In the genomic region with DNA sequence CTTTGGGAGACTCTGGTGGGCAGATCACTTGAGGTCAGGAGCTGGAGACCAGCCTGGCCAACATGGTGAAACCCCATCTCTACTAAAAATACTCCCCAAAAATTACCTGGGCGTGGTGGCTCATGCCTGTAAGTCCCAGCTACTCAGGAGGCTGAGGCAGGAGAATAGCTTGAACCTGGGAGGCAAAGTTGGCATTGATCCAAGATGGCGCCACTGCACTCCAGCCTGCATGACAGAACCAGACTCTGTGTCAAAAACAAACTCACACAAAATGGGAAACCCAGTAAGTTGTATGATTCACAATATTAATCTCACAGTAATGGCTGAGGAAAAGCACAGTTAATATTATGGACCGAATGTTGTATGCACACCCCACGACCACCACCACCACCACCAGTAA, we compare ENCODE assay signal across 25 cellular contexts. TPM values are rescaled to one million over a fixed set of nuclear protein-coding genes. Genes with fewer than 3 reads are reported as not detected.
DNase-seq lines count a peak whose midpoint lies in the region; ATAC-seq and TF ChIP-seq lines count a peak whose summit lies in the region.
"Had no signal": no experiment of that assay in that cellular context is flagged by ENCODE, and none has a peak within 500 bp of the region (broad histone marks: within the 10 kb centered on the region; RNA-seq: fewer than 3 reads in every experiment).

No MANE protein-coding gene starts in this region.

- no peak for TF ChIP-seq POLR2A in esophagus squamous epithelium (IDR thresholded peaks at IDR 0.05)

- peaks cover 10 to 53% (median 10%) of the 10 kb centered on the region in 3 donors for H3K4me1 ChIP-seq in esophagus squamous epithelium
- peaks cover 4 to 47% of the 10 kb centered on the region in 2 donors for H3K4me1 ChIP-seq in thoracic aorta (ENCODE audit: control insufficient read depth in 1 of 2, low read depth in 2 of 2)
- H3K4me1 ChIP-seq: BLaER1, foreskin keratinocyte had no signal

- no peaks in the 10 kb centered on the region for H3K27me3 ChIP-seq in esophagus squamous epithelium
- no peaks in the 10 kb centered on the region for H3K27me3 ChIP-seq in thoracic aorta (replicated peaks; ENCODE audit: insufficient read depth)
- H3K27me3 ChIP-seq: BLaER1, foreskin keratinocyte, suprapubic skin had no signal

- H3K9me3 ChIP-seq in esophagus squamous epithelium, result no peaks in the 10 kb centered on the region
- no peaks in the 10 kb centered on the region for H3K9me3 ChIP-seq in thoracic aorta
- H3K9me3 ChIP-seq: BLaER1, suprapubic skin had no signal

- CTCF ChIA-PET in activated CD8-positive, alpha-beta T cell treated with anti-CD3 and anti-CD28 coated beads, Interleukin-2, amount 10 ng/mL, durations not matched to agents 7 days and 5 days (lab: Charles Lee), result interaction anchor here (1.2 kb wide), 1 partner anchor 82 kb away, joined by 3 read pairs; no protein-coding TSS in a partner anchor
- CTCF ChIA-PET in activated CD8-positive, alpha-beta T cell treated with anti-CD3 and anti-CD28 coated beads for 36 hours (lab: Charles Lee), result no interaction called here
- CTCF ChIA-PET in RWPE1 (lab: Yijun Ruan, JAX), result interaction anchor here (0.6 kb wide), 1 partner anchor 83 kb away, joined by 3 read pairs; no protein-coding TSS in a partner anchor

- no peaks in the 10 kb centered on the region for H3K27me3 Mint-ChIP-seq in activated CD8-positive, alpha-beta T cell treated with anti-CD3 and anti-CD28 coated beads, Interleukin-2, amount 10 ng/mL, durations not matched to agents 7 days and 5 days (ENCODE audit: low read depth)
- no peaks in the 10 kb centered on the region for H3K27me3 Mint-ChIP-seq in activated CD8-positive, alpha-beta T cell treated with anti-CD3 and anti-CD28 coated beads for 36 hours
- H3K27me3 Mint-ChIP-seq: activated B cell treated with CpG ODN at 0.5 μM for 24 hours; stimulated activated naive B cell treated with anti-CD40 and anti-IgM and Interleukin-4, amounts not matched to agents 10 μg/mL and 1 μg/mL and 100 μg/mL, for 72 hours had no signal

- WGBS in esophagus squamous epithelium, 2 donors, result 65 to 71% methylated on average over 4 of the region's 4 CpGs

- intact Hi-C loops in activated CD8-positive, alpha-beta T cell treated with anti-CD3 and anti-CD28 coated beads for 36 hours (cut with micrococcal nuclease), result no loop called here
- intact Hi-C loops in esophagus squamous epithelium (cut with DNase I), result no loop called here

- TF ChIP-seq CTCF in activated CD8-positive, alpha-beta T cell treated with anti-CD3 and anti-CD28 coated beads for 36 hours (IDR thresholded peaks at IDR 0.05), result no peak
- TF ChIP-seq CTCF in RWPE1 (conservative IDR thresholded peaks at IDR 0.05; ENCODE audit: low read depth), result no peak
- TF ChIP-seq CTCF in esophagus squamous epithelium (IDR thresholded peaks at IDR 0.05), result no peak
- TF ChIP-seq CTCF in thoracic aorta (IDR thresholded peaks at IDR 0.05), result no peak
- no peak for TF ChIP-seq CTCF in omental fat pad (IDR thresholded peaks at IDR 0.05)

- H3K4me3 ChIP-seq in esophagus squamous epithelium (no peak overlapping the region), thoracic aorta (no peak overlapping the region)
- H3K4me3 ChIP-seq: BLaER1, GM23338, skin epidermis, suprapubic skin had no signal

- no peak overlapping the region for H3K27ac Mint-ChIP-seq in activated CD8-positive, alpha-beta T cell treated with anti-CD3 and anti-CD28 coated beads, Interleukin-2, amount 10 ng/mL, durations not matched to agents 7 days and 5 days
- H3K27ac Mint-ChIP-seq in activated CD8-positive, alpha-beta T cell treated with anti-CD3 and anti-CD28 coated beads for 36 hours, result no peak overlapping the region
- H3K27ac Mint-ChIP-seq: activated B cell treated with CpG ODN at 0.5 μM for 24 hours; activated T-cell treated with anti-CD3 and anti-CD28 coated beads, Interleukin-2, amount 50 U/mL, for 72 hours; GM23338; stimulated activated naive B cell treated with anti-CD40 and anti-IgM and Interleukin-4, amounts not matched to agents 10 μg/mL and 1 μg/mL and 100 μg/mL, for 72 hours had no signal

- H3K27ac ChIP-seq in RWPE1 (0 out of 2 replicates have a peak overlapping the region, but pooled peaks have one; percentile 34), esophagus squamous epithelium (peak overlapping the region in 3 of 4 donors; percentile 2 to 40 (median 11)), thoracic aorta (peak overlapping the region; percentile 10 to 33)
- H3K27ac ChIP-seq: BLaER1, foreskin keratinocyte, parathyroid adenoma, suprapubic skin had no signal

- no peak overlapping the region for H3K4me3 Mint-ChIP-seq in activated CD8-positive, alpha-beta T cell treated with anti-CD3 and anti-CD28 coated beads, Interleukin-2, amount 10 ng/mL, durations not matched to agents 7 days and 5 days
- H3K4me3 Mint-ChIP-seq in activated CD8-positive, alpha-beta T cell treated with anti-CD3 and anti-CD28 coated beads for 36 hours, result no peak overlapping the region
- H3K4me3 Mint-ChIP-seq: activated B cell treated with CpG ODN at 0.5 μM for 24 hours; activated T-cell treated with anti-CD3 and anti-CD28 coated beads, Interleukin-2, amount 50 U/mL, for 72 hours; GM23338; neural crest cell; stimulated activated naive B cell treated with anti-CD40 and anti-IgM and Interleukin-4, amounts not matched to agents 10 μg/mL and 1 μg/mL and 100 μg/mL, for 72 hours had no signal

- no peaks in the 10 kb centered on the region for H3K4me1 Mint-ChIP-seq in activated CD8-positive, alpha-beta T cell treated with anti-CD3 and anti-CD28 coated beads, Interleukin-2, amount 10 ng/mL, durations not matched to agents 7 days and 5 days (ENCODE audit: low read depth)
- no peaks in the 10 kb centered on the region for H3K4me1 Mint-ChIP-seq in activated CD8-positive, alpha-beta T cell treated with anti-CD3 and anti-CD28 coated beads for 36 hours (ENCODE audit: low read depth)
- H3K4me1 Mint-ChIP-seq: activated B cell treated with CpG ODN at 0.5 μM for 24 hours had no signal

- ATAC-seq in activated CD8-positive, alpha-beta T cell treated with anti-CD3 and anti-CD28 coated beads, Interleukin-2, amount 10 ng/mL, durations not matched to agents 7 days and 5 days, result no peak
- ATAC-seq in activated CD8-positive, alpha-beta T cell treated with anti-CD3 and anti-CD28 coated beads for 36 hours, result no peak
- no peak for ATAC-seq in thoracic aorta (ENCODE audit: insufficient number of reproducible peaks, low FRiP score, low read depth)
- ATAC-seq in HG02759 (IDR thresholded peaks at IDR 0.05; ENCODE audit: unreplicated experiment), result no peak
- ATAC-seq in omental fat pad (ENCODE audit: low FRiP score), result no peak
- ATAC-seq: activated T-cell treated with anti-CD3 and anti-CD28 coated beads, Interleukin-2, amount 50 U/mL, for 72 hours; esophagus mucosa; foreskin keratinocyte; GM23338; stimulated activated naive B cell treated with anti-CD40 and anti-IgM and Interleukin-4, amounts not matched to agents 10 μg/mL and 1 μg/mL and 100 μg/mL, for 72 hours had no signal

- peaks cover 12 to 58% (median 27%) of the 10 kb centered on the region in 3 donors for H3K36me3 ChIP-seq in esophagus squamous epithelium
- peaks cover 16% of the 10 kb centered on the region for H3K36me3 ChIP-seq in thoracic aorta

- DNase-seq in activated CD8-positive, alpha-beta T cell treated with anti-CD3 and anti-CD28 coated beads, Interleukin-2, amount 10 ng/mL, durations not matched to agents 7 days and 5 days, result peak; percentile 17
- no peak for DNase-seq in activated CD8-positive, alpha-beta T cell treated with anti-CD3 and anti-CD28 coated beads for 36 hours
- DNase-seq in RWPE1 (ENCODE audit: low spot score), result no peak
- no peak for DNase-seq in esophagus squamous epithelium (lab: John Stamatoyannopoulos, UW)
- no peak for DNase-seq in thoracic aorta (ENCODE audit: low spot score)
- no peak for DNase-seq in omental fat pad (ENCODE audit: low spot score)
- DNase-seq in HCEC 1CT, result no peak
- DNase-seq: activated B cell treated with CpG ODN at 0.5 μM for 24 hours; activated naive CD4-positive, alpha-beta T cell; activated T-cell treated with anti-CD3 and anti-CD28 coated beads, Interleukin-2, amount 50 U/mL, for 72 hours; central memory CD4-positive, alpha-beta T cell; foreskin keratinocyte; kidney glomerular epithelial cell; NCI-H1048; NCI-H526; retina; stimulated activated naive B cell treated with anti-CD40 and anti-IgM and Interleukin-4, amounts not matched to agents 10 μg/mL and 1 μg/mL and 100 μg/mL, for 72 hours had no signal

- peaks cover 49% of the 10 kb centered on the region for H3K36me3 Mint-ChIP-seq in activated CD8-positive, alpha-beta T cell treated with anti-CD3 and anti-CD28 coated beads, Interleukin-2, amount 10 ng/mL, durations not matched to agents 7 days and 5 days (ENCODE audit: low read depth)
- peaks cover 37% of the 10 kb centered on the region for H3K36me3 Mint-ChIP-seq in activated CD8-positive, alpha-beta T cell treated with anti-CD3 and anti-CD28 coated beads for 36 hours (ENCODE audit: low read depth)

- no peaks in the 10 kb centered on the region for H3K9me3 Mint-ChIP-seq in activated CD8-positive, alpha-beta T cell treated with anti-CD3 and anti-CD28 coated beads, Interleukin-2, amount 10 ng/mL, durations not matched to agents 7 days and 5 days (ENCODE audit: insufficient read depth)
- H3K9me3 Mint-ChIP-seq in activated CD8-positive, alpha-beta T cell treated with anti-CD3 and anti-CD28 coated beads for 36 hours, result no peaks in the 10 kb centered on the region
- H3K9me3 Mint-ChIP-seq: activated B cell treated with CpG ODN at 0.5 μM for 24 hours; activated T-cell treated with anti-CD3 and anti-CD28 coated beads, Interleukin-2, amount 50 U/mL, for 72 hours; GM23338; neural crest cell; stimulated activated naive B cell treated with anti-CD40 and anti-IgM and Interleukin-4, amounts not matched to agents 10 μg/mL and 1 μg/mL and 100 μg/mL, for 72 hours had no signal

- POLR2A ChIA-PET in activated CD8-positive, alpha-beta T cell treated with anti-CD3 and anti-CD28 coated beads, Interleukin-2, amount 10 ng/mL, durations not matched to agents 7 days and 5 days (lab: Charles Lee), result no interaction called here
- POLR2A ChIA-PET in activated CD8-positive, alpha-beta T cell treated with anti-CD3 and anti-CD28 coated beads for 36 hours (lab: Charles Lee), result interaction anchor here (0.6 to 0.8 kb wide), 2 partner anchors 9 to 24 kb away, joined by 3 read pairs; partner anchors contain the start of gene WSB1
- POLR2A ChIA-PET in RWPE1 (lab: Yijun Ruan, JAX; ENCODE audit: low non-redundant PET), result no interaction called here

RNA-seq across cellular contexts. Expression of gene WSB1, which starts 24.3 kb away (rescaled TPM):
- 100 to 1,000 TPM; 118 to 121 TPM for total RNA-seq in activated CD8-positive, alpha-beta T cell treated with anti-CD3 and anti-CD28 coated beads, Interleukin-2, amount 10 ng/mL, durations not matched to agents 7 days and 5 days
- total RNA-seq in activated CD8-positive, alpha-beta T cell treated with anti-CD3 and anti-CD28 coated beads for 36 hours, result 100 to 1,000 TPM; 224 to 231 TPM
- total RNA-seq in esophagus squamous epithelium (100 to 1,000 TPM in 1 of 4 donors, 10 to 100 TPM in 3; 27.9 to 112 (median 62.8) TPM), thoracic aorta (100 to 1,000 TPM; 214 to 284 TPM), omental fat pad (100 to 1,000 TPM; 136 to 217 (median 175) TPM)
